Comparison of ENCODE assay signal across 11 cellular contexts in genomic region chr5:72767289-72768010, GRCh38. TPM values are rescaled to one million over a fixed set of nuclear protein-coding genes. Genes with fewer than 3 reads are reported as not detected.
DNase-seq lines count a peak whose midpoint lies in the region; ATAC-seq and TF ChIP-seq lines count a peak whose summit lies in the region.
"Had no signal": no experiment of that assay in that cellular context is flagged by ENCODE, and none has a peak within 500 bp of the region (broad histone marks: within the 10 kb centered on the region; RNA-seq: fewer than 3 reads in every experiment).

No MANE protein-coding gene starts in this region.

- DNase-seq in DMS79 treated with DMSO at 0.1 percent for 48 hours (lab: John Stamatoyannopoulos, UW) (peak; percentile 2), DMS79 (lab: John Stamatoyannopoulos, UW) (no peak), NCI-H2227 (lab: John Stamatoyannopoulos, UW; ENCODE audit: unreplicated experiment) (peak; percentile 15), astrocyte of the spinal cord (ENCODE audit: low read depth, low spot score) (peak; percentile 37), osteoblast (ENCODE audit: insufficient read length, low spot score, missing footprints) (peak; percentile 42), dedifferentiated amniotic fluid mesenchymal stem cell (ENCODE audit: extremely low spot score) (no peak)
- DNase-seq: activated gamma-delta T cell, GF-D8 had no signal

- no peaks in the 10 kb centered on the region for H4K20me1 ChIP-seq in osteoblast (ENCODE audit: insufficient read depth, low read length)

- H2AFZ ChIP-seq in osteoblast (ENCODE audit: low read length), result no peak overlapping the region

- H3K4me2 ChIP-seq in osteoblast (ENCODE audit: insufficient read depth, low read length), result peak overlapping the region; percentile 1

- no peaks in the 10 kb centered on the region for H3K27me3 ChIP-seq in osteoblast (ENCODE audit: insufficient read depth, low read length)

- H3K9me3 ChIP-seq in osteoblast (ENCODE audit: low read depth, low read length), result no peaks in the 10 kb centered on the region

- H3K27ac ChIP-seq in osteoblast (ENCODE audit: low read depth, low read length), result no peak overlapping the region

- TF ChIP-seq CTCF in astrocyte of the spinal cord (IDR thresholded peaks at IDR 0.05; ENCODE audit: low read depth, low read length) (peak; percentile 3), osteoblast (IDR thresholded peaks at IDR 0.05; ENCODE audit: extremely low read depth, low read depth, low read length) (no peak)

- ATAC-seq in GM19035 (IDR thresholded peaks at IDR 0.05; ENCODE audit: unreplicated experiment) (no peak), GM19467 (IDR thresholded peaks at IDR 0.05; ENCODE audit: unreplicated experiment) (no peak)
- ATAC-seq: sciatic nerve had no signal

- in situ Hi-C loops in astrocyte of the spinal cord (cut with HindIII; ENCODE audit: low sequenced_read_pairs), result no loop called here

- no peaks in the 10 kb centered on the region for H3K4me1 ChIP-seq in osteoblast (ENCODE audit: insufficient read depth, low read length)

- H3K36me3 ChIP-seq in osteoblast (ENCODE audit: insufficient read depth, low read length), result no peaks in the 10 kb centered on the region

- H3K79me2 ChIP-seq in osteoblast (ENCODE audit: insufficient read depth, low read length), result no peaks in the 10 kb centered on the region

- H3K4me3 ChIP-seq in astrocyte of the spinal cord (ENCODE audit: low read depth, low read length), result no peak overlapping the region
- H3K4me3 ChIP-seq in osteoblast (ENCODE audit: insufficient read depth, low read length), result no peak overlapping the region

RNA-seq across cellular contexts. Expression of gene TNPO1, which starts 49.0 kb away (rescaled TPM):
- total RNA-seq in osteoblast, result 243 and 256 TPM in 2 replicates

Comparison
In these comparisons a context has a peak if more than half of its experiments do, and no peak if none do; other contexts are left out.
1. DNase-seq: peak in DMS79 treated with DMSO at 0.1 percent for 48 hours (single experiment), NCI-H2227 (single experiment), astrocyte of the spinal cord (single experiment) and osteoblast (single experiment); none in DMS79 (single experiment) and dedifferentiated amniotic fluid mesenchymal stem cell (single experiment).